In the genomic region with DNA sequence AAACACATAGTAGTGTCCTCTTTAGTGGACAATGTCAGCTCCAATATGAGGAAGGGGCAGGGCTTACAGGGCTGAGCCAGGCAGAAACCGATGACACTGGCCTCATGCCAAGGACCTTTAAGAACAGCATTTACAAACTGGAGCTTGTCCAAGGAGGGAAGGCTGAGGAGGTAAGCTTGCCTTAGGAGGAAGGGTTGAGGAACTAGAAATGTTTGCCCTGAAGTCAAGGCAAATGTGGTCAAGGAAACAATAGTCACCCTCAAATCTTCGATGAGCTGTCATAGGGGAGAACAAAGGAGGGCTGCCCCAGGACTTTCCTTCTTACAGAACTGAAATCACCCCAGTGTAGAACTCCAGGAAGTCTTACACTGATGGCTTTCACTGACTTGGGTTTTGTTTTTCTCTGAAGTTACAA, we compare ENCODE assay signal across 13 cellular contexts.
DNase-seq lines count a peak whose midpoint lies in the region; ATAC-seq and TF ChIP-seq lines count a peak whose summit lies in the region.
"Had no signal": no experiment of that assay in that cellular context is flagged by ENCODE, and none has a peak within 500 bp of the region (broad histone marks: within the 10 kb centered on the region; RNA-seq: fewer than 3 reads in every experiment).

No MANE protein-coding gene starts in this region.

- peak overlapping the region; percentile 81 for H3K27ac Mint-ChIP-seq in T-helper 17 cell

- intact Hi-C loops in Right ventricle myocardium superior (cut with DNase I) (no loop called here), cardiac septum (cut with DNase I) (no loop called here), left ventricle myocardium inferior (cut with micrococcal nuclease) (no loop called here)

- TF ChIP-seq CTCF in left ventricle myocardium inferior (IDR thresholded peaks at IDR 0.05; ENCODE audit: borderline replicate concordance) = no peak

- ATAC-seq in Right ventricle myocardium superior (ENCODE audit: poor library complexity) = peak; percentile 57
- no peak for ATAC-seq in T-helper 17 cell
- ATAC-seq in HG03135 (IDR thresholded peaks at IDR 0.05; ENCODE audit: unreplicated experiment) = no peak
- no peak for ATAC-seq in GM18502 (IDR thresholded peaks at IDR 0.05; ENCODE audit: poor library complexity, unreplicated experiment)
- ATAC-seq in GM19452 (IDR thresholded peaks at IDR 0.05; ENCODE audit: unreplicated experiment) = no peak

- no peaks in the 10 kb centered on the region for H3K27me3 ChIP-seq in left ventricle myocardium inferior (ENCODE audit: low read depth)
- H3K27me3 ChIP-seq: hepatocyte, pancreas had no signal

- peaks cover 8% of the 10 kb centered on the region for H3K4me1 Mint-ChIP-seq in T-helper 17 cell

- no peaks in the 10 kb centered on the region for H3K36me3 ChIP-seq in left ventricle myocardium inferior
- H3K36me3 ChIP-seq: pancreas, WERI-Rb-1 had no signal

- H3K4me3 Mint-ChIP-seq in T-helper 17 cell = peak overlapping the region; percentile 63

- peak overlapping the region; percentile 44 for H3K27ac ChIP-seq in left ventricle myocardium inferior (replicated peaks)
- H3K27ac ChIP-seq: hepatocyte, pancreas, WERI-Rb-1 had no signal

- H3K36me3 Mint-ChIP-seq in T-helper 17 cell (ENCODE audit: low read depth) = no peaks in the 10 kb centered on the region

- no peaks in the 10 kb centered on the region for H3K27me3 Mint-ChIP-seq in T-helper 17 cell

- H3K9me3 ChIP-seq in T-helper 17 cell (ENCODE audit: control insufficient read depth, low read length, poor library complexity, severe bottlenecking) (peaks cover 5% of the 10 kb centered on the region), left ventricle myocardium inferior (replicated peaks) (no peaks in the 10 kb centered on the region)
- H3K9me3 ChIP-seq: Caco-2, pancreas had no signal

- H3K4me3 ChIP-seq in left ventricle myocardium inferior = no peak overlapping the region
- H3K4me3 ChIP-seq: hepatocyte, pancreas had no signal

- peaks cover 4% of the 10 kb centered on the region for H3K4me1 ChIP-seq in left ventricle myocardium inferior
- H3K4me1 ChIP-seq: Caco-2, pancreas had no signal

- DNase-seq in Right ventricle myocardium superior (no peak), cardiac septum (ENCODE audit: low spot score) (no peak), T-helper 17 cell (no peak), left ventricle myocardium inferior (no peak)
- no peak for DNase-seq in activated CD4-positive, alpha-beta T cell treated with anti-CD3 and anti-CD28 coated beads, Interleukin-2, amount 50 U/mL, for 48 hours
- DNase-seq: Caco-2, NCI-H2081, WERI-Rb-1 had no signal
